In the genomic region with DNA sequence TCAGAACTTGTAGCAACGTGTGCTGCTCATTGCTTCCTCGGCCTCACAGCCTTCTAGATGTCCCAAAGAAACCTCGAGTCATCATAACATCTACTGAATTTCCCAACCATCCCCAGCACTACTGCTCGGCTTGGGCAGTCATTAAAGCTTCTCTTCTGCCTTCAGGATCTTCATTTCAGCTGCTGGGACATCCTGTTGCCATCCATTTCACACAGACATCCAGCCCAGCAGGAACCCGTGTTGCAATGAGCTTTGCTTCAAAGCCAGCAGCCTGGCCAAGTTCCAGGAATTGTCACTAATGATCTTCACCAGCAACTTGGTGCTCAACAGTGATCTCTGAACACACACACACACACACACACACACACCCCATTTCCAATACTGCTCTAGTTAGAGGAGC, we compare ENCODE assay signal across 10 cellular contexts. TPM values are rescaled to one million over a fixed set of nuclear protein-coding genes. Genes with fewer than 3 reads are reported as not detected.
DNase-seq lines count a peak whose midpoint lies in the region; ATAC-seq and TF ChIP-seq lines count a peak whose summit lies in the region.
"Had no signal": no experiment of that assay in that cellular context is flagged by ENCODE, and none has a peak within 500 bp of the region (broad histone marks: within the 10 kb centered on the region; RNA-seq: fewer than 3 reads in every experiment).

No MANE protein-coding gene starts in this region.

- DNase-seq in GM03348 (ENCODE audit: low spot score) (peak; percentile 9), RPMI7951 (ENCODE audit: low read depth) (peak; percentile 63), Right ventricle myocardium inferior (ENCODE audit: missing footprints) (peak; percentile 84), WTC11 (ENCODE audit: low spot score) (no peak), OCI-M1 (lab: John Stamatoyannopoulos, UW) (no peak)
- DNase-seq: effector CD4-positive, alpha-beta T cell; NCI-H1092 had no signal

- no peak overlapping the region for H3K9ac ChIP-seq in rectal smooth muscle tissue (ENCODE audit: low read length)

- no peaks in the 10 kb centered on the region for H3K27me3 ChIP-seq in rectal smooth muscle tissue (ENCODE audit: control insufficient read depth, insufficient read depth, low read length)

- H3K4me3 ChIP-seq in rectal smooth muscle tissue (ENCODE audit: low read length): no peak overlapping the region

- H3K27me3 Mint-ChIP-seq in WTC11 (ENCODE audit: low read depth): no peaks in the 10 kb centered on the region

- H3K27ac Mint-ChIP-seq in WTC11: no peak overlapping the region

- no peaks in the 10 kb centered on the region for H3K36me3 ChIP-seq in rectal smooth muscle tissue (ENCODE audit: control insufficient read depth, insufficient read depth, low read length)

- ATAC-seq in Right ventricle myocardium inferior (peak; percentile 88), WTC11 (no peak), HG02884 (IDR thresholded peaks at IDR 0.05; ENCODE audit: unreplicated experiment) (no peak), GM19397 (IDR thresholded peaks at IDR 0.05; ENCODE audit: unreplicated experiment) (no peak)

- H3K4me3 Mint-ChIP-seq in WTC11: no peak overlapping the region

- peak overlapping the region; percentile 77 for H3K27ac ChIP-seq in rectal smooth muscle tissue (ENCODE audit: low read depth, low read length)

- POLR2A ChIA-PET in WTC11 (lab: Charles Lee): no interaction called here

- no peak for TF ChIP-seq CTCF in WTC11 (IDR thresholded peaks at IDR 0.05)

- no peaks in the 10 kb centered on the region; the same call in 1 of the 2 replicates for H3K9me3 Mint-ChIP-seq in WTC11

- H3K36me3 Mint-ChIP-seq in WTC11: no peaks in the 10 kb centered on the region

- CTCF ChIA-PET in WTC11 (lab: Charles Lee): interaction anchor here (1.7 kb wide), 1 partner anchor 106 kb away, joined by 4 read pairs; no protein-coding TSS in a partner anchor

- peaks cover 17% of the 10 kb centered on the region for H3K4me1 Mint-ChIP-seq in WTC11

- intact Hi-C loops in Right ventricle myocardium inferior (cut with DNase I): no loop called here

- H3K4me1 ChIP-seq in rectal smooth muscle tissue (ENCODE audit: control insufficient read depth, insufficient read depth, low read length): peaks cover 50% of the 10 kb centered on the region

TF ChIP-seq in WTC11, 78 proteins besides CTCF, POLR2A, EP300 and RAD21 (continues in another document):
- TF ChIP-seq SOX15 (CRISPR knock-in tag; IDR thresholded peaks at IDR 0.05): no peak
- no peak for TF ChIP-seq TCF7 (CRISPR knock-in tag; IDR thresholded peaks at IDR 0.05; ENCODE audit: low read depth)
- no peak for TF ChIP-seq KAT7 (CRISPR knock-in tag; IDR thresholded peaks at IDR 0.05; ENCODE audit: borderline replicate concordance)
- TF ChIP-seq NFE2L1 (CRISPR knock-in tag; IDR thresholded peaks at IDR 0.05): no peak
- no peak for TF ChIP-seq ZBTB21 (CRISPR knock-in tag; IDR thresholded peaks at IDR 0.05; ENCODE audit: borderline replicate concordance)
- TF ChIP-seq, protein P1, sequence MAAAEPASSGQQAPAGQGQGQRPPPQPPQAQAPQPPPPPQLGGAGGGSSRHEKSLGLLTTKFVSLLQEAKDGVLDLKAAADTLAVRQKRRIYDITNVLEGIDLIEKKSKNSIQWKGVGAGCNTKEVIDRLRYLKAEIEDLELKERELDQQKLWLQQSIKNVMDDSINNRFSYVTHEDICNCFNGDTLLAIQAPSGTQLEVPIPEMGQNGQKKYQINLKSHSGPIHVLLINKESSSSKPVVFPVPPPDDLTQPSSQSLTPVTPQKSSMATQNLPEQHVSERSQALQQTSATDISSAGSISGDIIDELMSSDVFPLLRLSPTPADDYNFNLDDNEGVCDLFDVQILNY (CRISPR knock-in tag; IDR thresholded peaks at IDR 0.05): no peak
- TF ChIP-seq, protein P2, sequence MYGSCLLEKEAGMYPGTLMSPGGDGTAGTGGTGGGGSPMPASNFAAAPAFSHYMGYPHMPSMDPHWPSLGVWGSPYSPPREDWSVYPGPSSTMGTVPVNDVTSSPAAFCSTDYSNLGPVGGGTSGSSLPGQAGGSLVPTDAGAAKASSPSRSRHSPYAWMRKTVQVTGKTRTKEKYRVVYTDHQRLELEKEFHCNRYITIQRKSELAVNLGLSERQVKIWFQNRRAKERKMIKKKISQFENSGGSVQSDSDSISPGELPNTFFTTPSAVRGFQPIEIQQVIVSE (CRISPR knock-in tag; IDR thresholded peaks at IDR 0.05; ENCODE audit: borderline replicate concordance): no peak
- TF ChIP-seq, protein P3, sequence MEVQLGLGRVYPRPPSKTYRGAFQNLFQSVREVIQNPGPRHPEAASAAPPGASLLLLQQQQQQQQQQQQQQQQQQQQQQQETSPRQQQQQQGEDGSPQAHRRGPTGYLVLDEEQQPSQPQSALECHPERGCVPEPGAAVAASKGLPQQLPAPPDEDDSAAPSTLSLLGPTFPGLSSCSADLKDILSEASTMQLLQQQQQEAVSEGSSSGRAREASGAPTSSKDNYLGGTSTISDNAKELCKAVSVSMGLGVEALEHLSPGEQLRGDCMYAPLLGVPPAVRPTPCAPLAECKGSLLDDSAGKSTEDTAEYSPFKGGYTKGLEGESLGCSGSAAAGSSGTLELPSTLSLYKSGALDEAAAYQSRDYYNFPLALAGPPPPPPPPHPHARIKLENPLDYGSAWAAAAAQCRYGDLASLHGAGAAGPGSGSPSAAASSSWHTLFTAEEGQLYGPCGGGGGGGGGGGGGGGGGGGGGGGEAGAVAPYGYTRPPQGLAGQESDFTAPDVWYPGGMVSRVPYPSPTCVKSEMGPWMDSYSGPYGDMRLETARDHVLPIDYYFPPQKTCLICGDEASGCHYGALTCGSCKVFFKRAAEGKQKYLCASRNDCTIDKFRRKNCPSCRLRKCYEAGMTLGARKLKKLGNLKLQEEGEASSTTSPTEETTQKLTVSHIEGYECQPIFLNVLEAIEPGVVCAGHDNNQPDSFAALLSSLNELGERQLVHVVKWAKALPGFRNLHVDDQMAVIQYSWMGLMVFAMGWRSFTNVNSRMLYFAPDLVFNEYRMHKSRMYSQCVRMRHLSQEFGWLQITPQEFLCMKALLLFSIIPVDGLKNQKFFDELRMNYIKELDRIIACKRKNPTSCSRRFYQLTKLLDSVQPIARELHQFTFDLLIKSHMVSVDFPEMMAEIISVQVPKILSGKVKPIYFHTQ (CRISPR knock-in tag; IDR thresholded peaks at IDR 0.05): no peak
- TF ChIP-seq, protein P4, sequence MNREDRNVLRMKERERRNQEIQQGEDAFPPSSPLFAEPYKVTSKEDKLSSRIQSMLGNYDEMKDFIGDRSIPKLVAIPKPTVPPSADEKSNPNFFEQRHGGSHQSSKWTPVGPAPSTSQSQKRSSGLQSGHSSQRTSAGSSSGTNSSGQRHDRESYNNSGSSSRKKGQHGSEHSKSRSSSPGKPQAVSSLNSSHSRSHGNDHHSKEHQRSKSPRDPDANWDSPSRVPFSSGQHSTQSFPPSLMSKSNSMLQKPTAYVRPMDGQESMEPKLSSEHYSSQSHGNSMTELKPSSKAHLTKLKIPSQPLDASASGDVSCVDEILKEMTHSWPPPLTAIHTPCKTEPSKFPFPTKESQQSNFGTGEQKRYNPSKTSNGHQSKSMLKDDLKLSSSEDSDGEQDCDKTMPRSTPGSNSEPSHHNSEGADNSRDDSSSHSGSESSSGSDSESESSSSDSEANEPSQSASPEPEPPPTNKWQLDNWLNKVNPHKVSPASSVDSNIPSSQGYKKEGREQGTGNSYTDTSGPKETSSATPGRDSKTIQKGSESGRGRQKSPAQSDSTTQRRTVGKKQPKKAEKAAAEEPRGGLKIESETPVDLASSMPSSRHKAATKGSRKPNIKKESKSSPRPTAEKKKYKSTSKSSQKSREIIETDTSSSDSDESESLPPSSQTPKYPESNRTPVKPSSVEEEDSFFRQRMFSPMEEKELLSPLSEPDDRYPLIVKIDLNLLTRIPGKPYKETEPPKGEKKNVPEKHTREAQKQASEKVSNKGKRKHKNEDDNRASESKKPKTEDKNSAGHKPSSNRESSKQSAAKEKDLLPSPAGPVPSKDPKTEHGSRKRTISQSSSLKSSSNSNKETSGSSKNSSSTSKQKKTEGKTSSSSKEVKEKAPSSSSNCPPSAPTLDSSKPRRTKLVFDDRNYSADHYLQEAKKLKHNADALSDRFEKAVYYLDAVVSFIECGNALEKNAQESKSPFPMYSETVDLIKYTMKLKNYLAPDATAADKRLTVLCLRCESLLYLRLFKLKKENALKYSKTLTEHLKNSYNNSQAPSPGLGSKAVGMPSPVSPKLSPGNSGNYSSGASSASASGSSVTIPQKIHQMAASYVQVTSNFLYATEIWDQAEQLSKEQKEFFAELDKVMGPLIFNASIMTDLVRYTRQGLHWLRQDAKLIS (CRISPR knock-in tag; IDR thresholded peaks at IDR 0.05; ENCODE audit: borderline replicate concordance): no peak
- TF ChIP-seq, protein P5, sequence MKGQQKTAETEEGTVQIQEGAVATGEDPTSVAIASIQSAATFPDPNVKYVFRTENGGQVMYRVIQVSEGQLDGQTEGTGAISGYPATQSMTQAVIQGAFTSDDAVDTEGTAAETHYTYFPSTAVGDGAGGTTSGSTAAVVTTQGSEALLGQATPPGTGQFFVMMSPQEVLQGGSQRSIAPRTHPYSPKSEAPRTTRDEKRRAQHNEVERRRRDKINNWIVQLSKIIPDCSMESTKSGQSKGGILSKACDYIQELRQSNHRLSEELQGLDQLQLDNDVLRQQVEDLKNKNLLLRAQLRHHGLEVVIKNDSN (CRISPR knock-in tag; IDR thresholded peaks at IDR 0.05): no peak
- TF ChIP-seq, protein P6, sequence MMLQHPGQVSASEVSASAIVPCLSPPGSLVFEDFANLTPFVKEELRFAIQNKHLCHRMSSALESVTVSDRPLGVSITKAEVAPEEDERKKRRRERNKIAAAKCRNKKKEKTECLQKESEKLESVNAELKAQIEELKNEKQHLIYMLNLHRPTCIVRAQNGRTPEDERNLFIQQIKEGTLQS (CRISPR knock-in tag; conservative IDR thresholded peaks at IDR 0.05): no peak
- TF ChIP-seq SP1 (CRISPR knock-in tag; conservative IDR thresholded peaks at IDR 0.05): no peak
- TF ChIP-seq NR3C1 (CRISPR knock-in tag; conservative IDR thresholded peaks at IDR 0.05; ENCODE audit: low read depth): no peak
- TF ChIP-seq, protein P7, sequence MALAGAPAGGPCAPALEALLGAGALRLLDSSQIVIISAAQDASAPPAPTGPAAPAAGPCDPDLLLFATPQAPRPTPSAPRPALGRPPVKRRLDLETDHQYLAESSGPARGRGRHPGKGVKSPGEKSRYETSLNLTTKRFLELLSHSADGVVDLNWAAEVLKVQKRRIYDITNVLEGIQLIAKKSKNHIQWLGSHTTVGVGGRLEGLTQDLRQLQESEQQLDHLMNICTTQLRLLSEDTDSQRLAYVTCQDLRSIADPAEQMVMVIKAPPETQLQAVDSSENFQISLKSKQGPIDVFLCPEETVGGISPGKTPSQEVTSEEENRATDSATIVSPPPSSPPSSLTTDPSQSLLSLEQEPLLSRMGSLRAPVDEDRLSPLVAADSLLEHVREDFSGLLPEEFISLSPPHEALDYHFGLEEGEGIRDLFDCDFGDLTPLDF (CRISPR knock-in tag; IDR thresholded peaks at IDR 0.05): no peak
- TF ChIP-seq RELA (CRISPR knock-in tag; IDR thresholded peaks at IDR 0.05; ENCODE audit: borderline replicate concordance): no peak

RNA-seq across cellular contexts. Expression of a gene that starts 18.5 kb away (rescaled TPM):
- 51.6 and 77.6 TPM in 2 replicates for total RNA-seq in RPMI7951 (2014; rRNA removed; shearing (Covaris generic))
- 97.2 TPM for total RNA-seq in Right ventricle myocardium inferior
- 4.5 to 5.7 TPM (median 5.3 TPM) in 3 replicates for total RNA-seq in WTC11 (2021)

Comparison
In these comparisons a context has a peak if more than half of its experiments do, and no peak if none do; other contexts are left out.
1. DNase-seq: peak in GM03348 (single experiment), RPMI7951 (single experiment) and Right ventricle myocardium inferior (single experiment); none in WTC11 (single experiment) and OCI-M1 (single experiment).